In the genomic region with DNA sequence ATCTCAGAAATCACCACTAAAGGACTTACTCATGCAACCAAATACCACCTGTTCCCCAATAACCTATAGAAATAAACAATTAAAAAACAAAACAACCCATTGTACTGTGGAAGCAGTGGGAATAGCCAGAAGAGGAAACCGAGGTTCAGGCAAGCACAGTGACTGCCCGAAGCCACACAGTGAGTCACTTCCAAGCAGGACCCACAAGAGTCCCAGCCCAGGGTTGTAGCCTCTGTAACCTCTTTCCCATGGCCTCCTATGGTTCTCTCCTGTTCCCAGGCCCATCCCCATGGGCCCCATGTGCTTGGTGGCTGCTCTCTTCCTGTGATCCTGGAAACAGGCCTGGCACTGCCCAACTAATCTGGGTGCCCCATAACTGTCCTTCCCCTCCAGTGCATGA, we compare ENCODE assay signal across 25 cellular contexts.
DNase-seq lines count a peak whose midpoint lies in the region; ATAC-seq, FAIRE-seq and TF ChIP-seq lines count a peak whose summit lies in the region.
"Had no signal": no experiment of that assay in that cellular context is flagged by ENCODE, and none has a peak within 500 bp of the region (broad histone marks: within the 10 kb centered on the region; RNA-seq: fewer than 3 reads in every experiment).

No MANE protein-coding gene starts in this region.

- no peak overlapping the region for H3K27ac ChIP-seq in brain microvascular endothelial cell
- H3K27ac ChIP-seq: A549, C4-2B had no signal

- no peaks in the 10 kb centered on the region for H3K36me3 ChIP-seq in brain microvascular endothelial cell (replicated peaks)
- H3K36me3 ChIP-seq: HAP-1 had no signal

- in situ Hi-C loops in brain microvascular endothelial cell (cut with HindIII; ENCODE audit: low pct_ligation_motif_present, low sequenced_read_pairs): no loop called here

- FAIRE-seq in RCC 7860 (lab: Jason Lieb, UNC): peak; percentile 27
- FAIRE-seq: A549 had no signal

- H3K27me3 ChIP-seq in brain microvascular endothelial cell (replicated peaks): no peaks in the 10 kb centered on the region

- TF ChIP-seq CTCF in brain microvascular endothelial cell (IDR thresholded peaks at IDR 0.05; ENCODE audit: low read depth, low read length, missing control alignments): no peak

- no peak for ATAC-seq in GM19463 (IDR thresholded peaks at IDR 0.05; ENCODE audit: unreplicated experiment)
- no peak for ATAC-seq in GM21423 (IDR thresholded peaks at IDR 0.05; ENCODE audit: unreplicated experiment)
- ATAC-seq: CD8-positive, alpha-beta T cell had no signal

- no peak overlapping the region for H3K4me3 ChIP-seq in brain microvascular endothelial cell (ENCODE audit: low read depth, low read length)
- H3K4me3 ChIP-seq: A549, HAP-1 had no signal

- peak; percentile 21 for DNase-seq in AG20443 (ENCODE audit: low spot score)
- DNase-seq in ELR (ENCODE audit: low read depth): peak; percentile 42
- no peak for DNase-seq in RCC 7860 (ENCODE audit: low spot score)
- DNase-seq in brain microvascular endothelial cell: peak; percentile 7
- no peak for DNase-seq in glomerular visceral epithelial cell (ENCODE audit: extremely low spot score)
- DNase-seq: Caco-2; CD8-positive, alpha-beta T cell; DND-41; GOT3; MV-4-11; NCI-H1105 treated with DMSO at 0.1 percent for 48 hours; NCI-H146; NCI-H1930; NCI-H446 treated with DMSO at 0.1 percent for 48 hours; NCI-H526; NCI-H82; NK-92 treated with Interleukin-12 subunit alpha and Interleukin-12 subunit beta, amount 100 ng/mL, for 24 hours; SHP77 treated with DMSO at 0.1 percent for 48 hours; SW 1271; T-helper 2 cell had no signal

Comparison
In these comparisons a context has a peak if more than half of its experiments do, and no peak if none do; other contexts are left out.
1. DNase-seq: peak in AG20443 (single experiment), ELR (single experiment) and brain microvascular endothelial cell (single experiment); none in RCC 7860 (single experiment) and glomerular visceral epithelial cell (single experiment).